Comparison of ENCODE assay signal across 14 cellular contexts in genomic region chr18:52077251-52077983, GRCh38.
DNase-seq lines count a peak whose midpoint lies in the region; ATAC-seq and TF ChIP-seq lines count a peak whose summit lies in the region.
"Had no signal": no experiment of that assay in that cellular context is flagged by ENCODE, and none has a peak within 500 bp of the region (broad histone marks: within the 10 kb centered on the region; RNA-seq: fewer than 3 reads in every experiment).

No MANE protein-coding gene starts in this region.

- peak; percentile 11 for DNase-seq in NCI-H748 (lab: John Stamatoyannopoulos, UW; ENCODE audit: unreplicated experiment)
- DNase-seq in NCI-H748 treated with DMSO at 0.1 percent for 48 hours (lab: John Stamatoyannopoulos, UW): no peak
- no peak for DNase-seq in IMR-90
- DNase-seq in mammary epithelial cell: peak; percentile 86
- peak; percentile 69 to 87 for DNase-seq in foreskin keratinocyte
- no peak for DNase-seq in DMS79 (lab: John Stamatoyannopoulos, UW)
- no peak for DNase-seq in NCI-H1436 treated with DMSO at 0.1 percent for 48 hours (lab: John Stamatoyannopoulos, UW)
- DNase-seq: CD8-positive, alpha-beta T cell; COR-L47; GF-D8; H7 had no signal

- no peak overlapping the region for H3K4ac ChIP-seq in IMR-90 (ENCODE audit: low read depth, low read length)

- H3K56ac ChIP-seq in IMR-90 (ENCODE audit: extremely low read depth, insufficient read depth, low read length): no peak overlapping the region

- no peaks in the 10 kb centered on the region for H4K20me1 ChIP-seq in IMR-90 (ENCODE audit: insufficient read depth, low read length)
- H4K20me1 ChIP-seq in mammary epithelial cell (ENCODE audit: insufficient read depth, low read length): no peaks in the 10 kb centered on the region

- H4K91ac ChIP-seq in IMR-90 (ENCODE audit: insufficient read depth, low read depth, low read length): no peak overlapping the region

- TF ChIP-seq CTCF in IMR-90 (conservative IDR thresholded peaks at IDR 0.05; ENCODE audit: low read depth, low read length) (no peak), mammary epithelial cell (conservative IDR thresholded peaks at IDR 0.05 in 1 of 2, IDR thresholded peaks at IDR 0.05 in 1 of 2; ENCODE audit: extremely low read depth in 1 of 2, insufficient read depth in 1 of 2, low read depth in 1 of 2, low read length in 2 of 2) (no peak), foreskin keratinocyte (conservative IDR thresholded peaks at IDR 0.05) (no peak)

- H3K9me1 ChIP-seq in IMR-90 (ENCODE audit: insufficient read depth, low read length): no peaks in the 10 kb centered on the region

- no peak for ATAC-seq in IMR-90 (ENCODE audit: low read depth)
- ATAC-seq in foreskin keratinocyte: peak; percentile 85
- no peak for ATAC-seq in GM18873 (IDR thresholded peaks at IDR 0.05; ENCODE audit: low FRiP score, unreplicated experiment)
- ATAC-seq: CD8-positive, alpha-beta T cell had no signal

- no peak overlapping the region for H2BK15ac ChIP-seq in IMR-90 (ENCODE audit: low read depth, low read length)

- CTCF ChIA-PET in IMR-90 (lab: Yijun Ruan, JAX) (no interaction called here), mammary epithelial cell (lab: Charles Lee; ENCODE audit: low non-redundant PET) (no interaction called here)

- H3K23ac ChIP-seq in IMR-90 (ENCODE audit: low read depth, low read length): no peak overlapping the region

- dilution Hi-C loops in IMR-90 (cut with HindIII; ENCODE audit: low sequenced_read_pairs, unreplicated experiment) (no loop called here), mammary epithelial cell (cut with HindIII; ENCODE audit: low sequenced_read_pairs) (no loop called here)

- H2AK9ac ChIP-seq in IMR-90 (replicated peaks; ENCODE audit: low read depth, low read length, poor library complexity): no peak overlapping the region

- H3K9ac ChIP-seq in IMR-90 (ENCODE audit: low read depth, low read length): no peak overlapping the region
- no peak overlapping the region for H3K9ac ChIP-seq in mammary epithelial cell (ENCODE audit: insufficient read depth, low read length)
- H3K9ac ChIP-seq: KMS-11 had no signal

- H3K4me1 ChIP-seq in IMR-90 (ENCODE audit: control insufficient read depth, insufficient read depth, low read length): no peaks in the 10 kb centered on the region
- peaks cover 16% of the 10 kb centered on the region for H3K4me1 ChIP-seq in mammary epithelial cell (ENCODE audit: insufficient read depth, low read length)
- peaks cover 4% of the 10 kb centered on the region for H3K4me1 ChIP-seq in foreskin keratinocyte

- H3K79me1 ChIP-seq in IMR-90 (ENCODE audit: low read depth in 1 of 2, low read length in 2 of 2): no peaks in the 10 kb centered on the region

- BruUV-seq in IMR-90 (replicated peaks; lab: Mats Ljungman, UMichigan) (no TSS peak), mammary epithelial cell (replicated peaks; lab: Mats Ljungman, UMichigan) (no TSS peak)

- H3K36me3 ChIP-seq in IMR-90 (ENCODE audit: control insufficient read depth, insufficient read depth, low read length) (no peaks in the 10 kb centered on the region), mammary epithelial cell (ENCODE audit: insufficient read depth, low read length) (no peaks in the 10 kb centered on the region)

- H3K27ac ChIP-seq in IMR-90 (ENCODE audit: insufficient read depth, low read length) (no peak overlapping the region), mammary epithelial cell (ENCODE audit: insufficient read depth, low read depth, low read length) (peak overlapping the region; percentile 71), foreskin keratinocyte (no peak overlapping the region)
- H3K27ac ChIP-seq: 22Rv1, KMS-11 had no signal

- H3K14ac ChIP-seq in IMR-90 (replicated peaks; ENCODE audit: low read depth, low read length): no peak overlapping the region

- H2BK20ac ChIP-seq in IMR-90 (ENCODE audit: low read depth, low read length): no peak overlapping the region

- in situ Hi-C loops in IMR-90 (cut with MboI; ENCODE audit: low sequenced_read_pairs) (no loop called here), mammary epithelial cell (cut with MboI; ENCODE audit: low sequenced_read_pairs in 2 of 2) (no loop called here)

- H3K9me3 ChIP-seq in IMR-90 (ENCODE audit: control insufficient read depth, insufficient read depth, low read length) (peaks cover 5% of the 10 kb centered on the region; the same call in 1 of the 2 replicates), mammary epithelial cell (replicated peaks; ENCODE audit: insufficient read depth, low read length) (no peaks in the 10 kb centered on the region)

- intact Hi-C loops in IMR-90 (cut with micrococcal nuclease) (no loop called here), mammary epithelial cell (cut with micrococcal nuclease) (no loop called here)

- H2AK5ac ChIP-seq in IMR-90 (ENCODE audit: low read depth, low read length): no peak overlapping the region

- H2AFZ ChIP-seq in IMR-90 (replicated peaks; ENCODE audit: low read length, poor library complexity) (no peak overlapping the region), mammary epithelial cell (ENCODE audit: low read depth, low read length) (peak overlapping the region; percentile 71)

- POLR2A ChIA-PET in IMR-90 (lab: Charles Lee; ENCODE audit: unreplicated experiment): no interaction called here

- no peaks in the 10 kb centered on the region for H3K79me2 ChIP-seq in mammary epithelial cell (ENCODE audit: insufficient read depth, low read length)

- no peak overlapping the region for H2BK120ac ChIP-seq in IMR-90 (ENCODE audit: low read depth, low read length)

- H3K27me3 ChIP-seq in IMR-90 (ENCODE audit: control insufficient read depth, insufficient read depth, low read length): no peaks in the 10 kb centered on the region
- H3K27me3 ChIP-seq in mammary epithelial cell (ENCODE audit: insufficient read depth, low read length): no peaks in the 10 kb centered on the region
- no peaks in the 10 kb centered on the region for H3K27me3 ChIP-seq in foreskin keratinocyte

- no peak for TF ChIP-seq POLR2A in IMR-90 (IDR thresholded peaks at IDR 0.05; ENCODE audit: low read depth, low read length)

- no peak overlapping the region for H4K8ac ChIP-seq in IMR-90 (ENCODE audit: low read depth in 2 of 2, low read length in 2 of 2)

- H3K18ac ChIP-seq in IMR-90 (ENCODE audit: low read depth, low read length): no peak overlapping the region

- 60% methylated on average over 2 of the region's 7 CpGs; no CpG with 5 or more reads in 1 of the 2 experiments for WGBS in IMR-90 (ENCODE audit: extremely low coverage in 2 of 2, insufficient read length in 1 of 2), 2 experiments
- 4% methylated on average over 7 of the region's 7 CpGs for WGBS in mammary epithelial cell (ENCODE audit: low coverage, missing lambda C conversion rate)

- no peak for TF ChIP-seq RAD21 in IMR-90 (IDR thresholded peaks at IDR 0.05; ENCODE audit: low read length)

- no peak overlapping the region for H3K4me2 ChIP-seq in IMR-90 (ENCODE audit: low read depth, low read length)
- peak overlapping the region; percentile 68 for H3K4me2 ChIP-seq in mammary epithelial cell (ENCODE audit: insufficient read depth, low read depth, low read length)
- H3K4me2 ChIP-seq: KMS-11 had no signal

- no peak overlapping the region for H2BK5ac ChIP-seq in IMR-90 (ENCODE audit: low read depth, low read length, poor library complexity, severe bottlenecking)

- no peak overlapping the region for H4K5ac ChIP-seq in IMR-90 (ENCODE audit: low read depth, low read length)

- H3K4me3 ChIP-seq in IMR-90 (ENCODE audit: insufficient read depth, low read depth, low read length): no peak overlapping the region
- no peak overlapping the region for H3K4me3 ChIP-seq in mammary epithelial cell (replicated peaks in 1 of 3; ENCODE audit: insufficient read depth in 1 of 3, low read depth in 2 of 3, low read length in 3 of 3)

TF ChIP-seq in IMR-90, 13 proteins besides CTCF, POLR2A, EP300 and RAD21:
- 0 out of 2 replicates have a peak, but pooled peaks have one; percentile 32 for TF ChIP-seq CEBPB (IDR thresholded peaks at IDR 0.05; ENCODE audit: low read depth, low read length)
- no peak for TF ChIP-seq BHLHE40 (IDR thresholded peaks at IDR 0.05; ENCODE audit: low read depth, low read length)

Comparison
In these comparisons a context has a peak if more than half of its experiments do, and no peak if none do; other contexts are left out.
1. DNase-seq: peak in NCI-H748 (single experiment), mammary epithelial cell (single experiment) and foreskin keratinocyte (2 of 2); none in NCI-H748 treated with DMSO at 0.1 percent for 48 hours (single experiment), IMR-90 (single experiment), DMS79 (single experiment) and NCI-H1436 treated with DMSO at 0.1 percent for 48 hours (single experiment).